ENCODE assay signal across 8 cellular contexts in genomic region chr1:39184354-39184818, GRCh38. TPM values are rescaled to one million over a fixed set of nuclear protein-coding genes. Genes with fewer than 3 reads are reported as not detected.
DNase-seq lines count a peak whose midpoint lies in the region; ATAC-seq and TF ChIP-seq lines count a peak whose summit lies in the region.

No MANE protein-coding gene starts in this region.

- no peak overlapping the region for H3K4me3 ChIP-seq in CD8-positive, alpha-beta memory T cell (ENCODE audit: low read length)
- no peak overlapping the region for H3K4me3 ChIP-seq in Panc1 (ENCODE audit: low read depth in 2 of 2, low read length in 2 of 2)
- no peak overlapping the region for H3K4me3 ChIP-seq in effector memory CD4-positive, alpha-beta T cell (ENCODE audit: insufficient read depth, low read depth, low read length, poor library complexity, severe bottlenecking)

- TF ChIP-seq CTCF in Panc1 (IDR thresholded peaks at IDR 0.05) (no peak), progenitor cell of endocrine pancreas (IDR thresholded peaks at IDR 0.05; ENCODE audit: unreplicated experiment) (no peak), GM20000 (IDR thresholded peaks at IDR 0.05; ENCODE audit: extremely low read depth, missing control alignments) (no peak)

- POLR2A ChIA-PET in CD8-positive, alpha-beta memory T cell (lab: Charles Lee), result interaction anchor here (0.7 to 1.1 kb wide), 2 partner anchors 8 to 33 kb away, joined by 3 to 6 read pairs; no protein-coding TSS in a partner anchor
- POLR2A ChIA-PET in Panc1 (lab: Charles Lee), result interaction anchor here (0.6 to 0.7 kb wide), 2 partner anchors 71 to 226 kb away, joined by 3 read pairs; no protein-coding TSS in a partner anchor

- ATAC-seq in Panc1 (no peak), GM21423 (IDR thresholded peaks at IDR 0.05; ENCODE audit: unreplicated experiment) (no peak)

- no peaks in the 10 kb centered on the region for H3K36me3 ChIP-seq in CD8-positive, alpha-beta memory T cell (ENCODE audit: insufficient read depth, low read length)
- no peaks in the 10 kb centered on the region for H3K36me3 ChIP-seq in Panc1 (ENCODE audit: control insufficient read depth, insufficient read depth, low read length)
- H3K36me3 ChIP-seq in effector memory CD4-positive, alpha-beta T cell (ENCODE audit: control insufficient read depth, insufficient read depth, low read length), result no peaks in the 10 kb centered on the region

- no peaks in the 10 kb centered on the region for H3K27me3 ChIP-seq in CD8-positive, alpha-beta memory T cell (ENCODE audit: insufficient read depth, low read length, poor library complexity, severe bottlenecking)
- no peaks in the 10 kb centered on the region for H3K27me3 ChIP-seq in Panc1 (ENCODE audit: control insufficient read depth, insufficient read depth, low read length)
- H3K27me3 ChIP-seq in effector memory CD4-positive, alpha-beta T cell (replicated peaks; ENCODE audit: control insufficient read depth, insufficient read depth, low read length, poor library complexity, severe bottlenecking), result no peaks in the 10 kb centered on the region

- H3K9me3 Mint-ChIP-seq in CD8-positive, alpha-beta memory T cell, result no peaks in the 10 kb centered on the region
- H3K9me3 Mint-ChIP-seq in progenitor cell of endocrine pancreas (ENCODE audit: low read depth), result no peaks in the 10 kb centered on the region

- no peaks in the 10 kb centered on the region for H3K9me3 ChIP-seq in CD8-positive, alpha-beta memory T cell (ENCODE audit: low read length)
- no peaks in the 10 kb centered on the region; the same call in 1 of the 2 replicates for H3K9me3 ChIP-seq in Panc1 (ENCODE audit: control insufficient read depth, insufficient read depth, low read depth, low read length)
- H3K9me3 ChIP-seq in effector memory CD4-positive, alpha-beta T cell (ENCODE audit: control insufficient read depth, low read length), result no peaks in the 10 kb centered on the region

- peak overlapping the region; percentile 4 for H3K27ac ChIP-seq in CD8-positive, alpha-beta memory T cell (ENCODE audit: low read depth, low read length)
- peak overlapping the region; percentile 97 for H3K27ac ChIP-seq in Panc1 (ENCODE audit: low read length)
- peak overlapping the region; percentile 71 for H3K27ac ChIP-seq in effector memory CD4-positive, alpha-beta T cell (ENCODE audit: insufficient read depth, low read length, poor library complexity, severe bottlenecking)

- in situ Hi-C loops in Panc1 (cut with HindIII; ENCODE audit: low pct_unique_long_range_greater_than_20kb, low sequenced_read_pairs), result no loop called here

- DNase-seq in CD8-positive, alpha-beta memory T cell, result no peak
- DNase-seq in Panc1 (ENCODE audit: low read depth, low spot score) (no peak), progenitor cell of endocrine pancreas (ENCODE audit: low spot score, unreplicated experiment) (no peak), GM20000 (ENCODE audit: low spot score) (no peak)
- DNase-seq in effector memory CD4-positive, alpha-beta T cell, result no peak
- DNase-seq in stimulated activated CD4-positive, alpha-beta T cell treated with anti-CD3 and anti-CD28 coated beads, Interleukin-12 subunit alpha, Interleukin-12 subunit beta, amount 100 ng/mL, for 4 hours, result no peak
- DNase-seq in stimulated activated naive CD4-positive, alpha-beta T cell (lab: John Stamatoyannopoulos, UW), result no peak

- H3K4me1 ChIP-seq in CD8-positive, alpha-beta memory T cell (ENCODE audit: insufficient read depth, low read length), result peaks cover 20% of the 10 kb centered on the region
- H3K4me1 ChIP-seq in Panc1 (ENCODE audit: control insufficient read depth, insufficient read depth, low read length), result peaks cover 66% of the 10 kb centered on the region
- H3K4me1 ChIP-seq in effector memory CD4-positive, alpha-beta T cell (ENCODE audit: control insufficient read depth, insufficient read depth, low read length, poor library complexity, severe bottlenecking), result peaks cover 20% of the 10 kb centered on the region

- CTCF ChIA-PET in CD8-positive, alpha-beta memory T cell (lab: Charles Lee), result interaction anchor here (0.6 to 3.2 kb wide), 19 partner anchors 8 to 227 kb away, joined by 3 to 41 read pairs (median 4); no protein-coding TSS in a partner anchor
- CTCF ChIA-PET in Panc1 (lab: Charles Lee), result no interaction called here

- H3K4me3 Mint-ChIP-seq in CD8-positive, alpha-beta memory T cell, result peak overlapping the region in 3 of 7 donors; percentile 0 to 30 (median 2)
- no peak overlapping the region for H3K4me3 Mint-ChIP-seq in progenitor cell of endocrine pancreas (ENCODE audit: low read depth)

- H3K4me1 Mint-ChIP-seq in CD8-positive, alpha-beta memory T cell, result peaks cover 26 to 40% (median 37%) of the 10 kb centered on the region in 3 donors
- H3K4me1 Mint-ChIP-seq in progenitor cell of endocrine pancreas (ENCODE audit: low read depth), result peaks cover 23% of the 10 kb centered on the region

- peak overlapping the region; percentile 84 to 96 (median 92) for H3K27ac Mint-ChIP-seq in CD8-positive, alpha-beta memory T cell
- peak overlapping the region; percentile 70 for H3K27ac Mint-ChIP-seq in progenitor cell of endocrine pancreas

- no TSS peak for BruUV-seq in Panc1 (replicated peaks; lab: Mats Ljungman, UMichigan)

- intact Hi-C loops in Panc1 (cut with micrococcal nuclease; ENCODE audit: unreplicated experiment), result no loop called here

- H3K27me3 Mint-ChIP-seq in CD8-positive, alpha-beta memory T cell, result peaks cover 0 to 2% of the 10 kb centered on the region in 2 donors
- no peaks in the 10 kb centered on the region for H3K27me3 Mint-ChIP-seq in progenitor cell of endocrine pancreas

- H3K36me3 Mint-ChIP-seq in CD8-positive, alpha-beta memory T cell, result no peaks in the 10 kb centered on the region
- H3K36me3 Mint-ChIP-seq in progenitor cell of endocrine pancreas (ENCODE audit: insufficient read depth), result peaks cover 2% of the 10 kb centered on the region

RNA-seq across cellular contexts. Expression of gene MACF1, which starts 20.1 kb away (rescaled TPM):
- total RNA-seq in CD8-positive, alpha-beta memory T cell, result 100 to 1,000 TPM; 151 to 154 TPM
- 87.6 TPM for polyA plus RNA-seq in CD8-positive, alpha-beta memory T cell
- total RNA-seq in Panc1 (2021; ENCODE audit: unreplicated experiment) (413 TPM), progenitor cell of endocrine pancreas (241 and 285 TPM in 2 replicates)
- polyA plus RNA-seq in Panc1 (2012; ENCODE audit: insufficient read length), result 162 TPM

Comparison
In these comparisons a context has a peak if more than half of its experiments do, and no peak if none do; other contexts are left out.
1. H3K27ac ChIP-seq: peak in every context shown above with its lines; median percentile 97 in Panc1; 71 in effector memory CD4-positive, alpha-beta T cell; 4 in CD8-positive, alpha-beta memory T cell.